19 cellular contexts compared by ENCODE assay signal in genomic region chr22:50406416-50407170, GRCh38.
A peak's percentile ranks its signal among the peaks of the same experiment; 100 is the strongest.
DNase-seq lines count a peak whose midpoint lies in the region; ATAC-seq and TF ChIP-seq lines count a peak whose summit lies in the region.
"Had no signal": no experiment of that assay in that cellular context is flagged by ENCODE, and none has a peak within 500 bp of the region (broad histone marks: within the 10 kb centered on the region; RNA-seq: fewer than 3 reads in every experiment).

No MANE protein-coding gene starts in this region.

- H3K4me3 ChIP-seq in BLaER1 = no peak overlapping the region
- no peak overlapping the region for H3K4me3 ChIP-seq in body of pancreas
- H3K4me3 ChIP-seq: breast epithelium, esophagus squamous epithelium, SJSA1, testis had no signal

- H3K4me2 ChIP-seq in BLaER1 = no peak overlapping the region

- H3K36me3 ChIP-seq in BLaER1 (peaks cover 82% of the 10 kb centered on the region), body of pancreas (replicated peaks in 1 of 2; ENCODE audit: insufficient read depth in 1 of 2, low read depth in 2 of 2) (peaks cover 0 to 11% of the 10 kb centered on the region in 2 donors)
- H3K36me3 ChIP-seq: breast epithelium had no signal

- H3K4me3 Mint-ChIP-seq in CD14-positive monocyte (no peak overlapping the region), memory B cell (no peak overlapping the region)
- no peak overlapping the region for H3K4me3 Mint-ChIP-seq in activated T-helper 1 cell treated with anti-CD3 and anti-CD28 coated beads, Interleukin-12 subunit alpha, Interleukin-12 subunit beta, Interleukin-2, Interleukin-4 antibody, amounts not matched to agents 30 ng/mL and 10 ng/mL and 1 ng/mL, durations not matched to agents 14 hours and 24 hours and 36 hours
- H3K4me3 Mint-ChIP-seq: activated B cell treated with CpG ODN at 0.5 μM for 24 hours had no signal

- H3K9ac ChIP-seq in BLaER1 = 0 out of 2 replicates have a peak overlapping the region, but pooled peaks have one; percentile 26

- no peak for TF ChIP-seq POLR2A in body of pancreas (IDR thresholded peaks at IDR 0.05)

- H3K27ac ChIP-seq in BLaER1 = no peak overlapping the region; the same call in 1 of the 2 replicates
- H3K27ac ChIP-seq in body of pancreas = no peak overlapping the region
- H3K27ac ChIP-seq: breast epithelium, esophagus squamous epithelium, SJSA1, testis had no signal

- H3K9me3 ChIP-seq in BLaER1 (no peaks in the 10 kb centered on the region), body of pancreas (no peaks in the 10 kb centered on the region)
- H3K9me3 ChIP-seq: breast epithelium, esophagus squamous epithelium, SJSA1, testis had no signal

- peaks cover 0 to 3% (median 0%) of the 10 kb centered on the region in 3 donors for H3K27me3 Mint-ChIP-seq in CD14-positive monocyte (ENCODE audit: low read depth in 3 of 3)
- no peaks in the 10 kb centered on the region for H3K27me3 Mint-ChIP-seq in activated T-helper 1 cell treated with anti-CD3 and anti-CD28 coated beads, Interleukin-12 subunit alpha, Interleukin-12 subunit beta, Interleukin-2, Interleukin-4 antibody, amounts not matched to agents 30 ng/mL and 10 ng/mL and 1 ng/mL, durations not matched to agents 14 hours and 24 hours and 36 hours (ENCODE audit: insufficient read depth)
- H3K27me3 Mint-ChIP-seq in memory B cell = no peaks in the 10 kb centered on the region
- H3K27me3 Mint-ChIP-seq: activated B cell treated with CpG ODN at 0.5 μM for 24 hours had no signal

- H3K27ac Mint-ChIP-seq in CD14-positive monocyte = peak overlapping the region in 5 of 7 donors; percentile 18 to 80 (median 73)
- peak overlapping the region; percentile 6 for H3K27ac Mint-ChIP-seq in activated T-helper 1 cell treated with anti-CD3 and anti-CD28 coated beads, Interleukin-12 subunit alpha, Interleukin-12 subunit beta, Interleukin-2, Interleukin-4 antibody, amounts not matched to agents 30 ng/mL and 10 ng/mL and 1 ng/mL, durations not matched to agents 14 hours and 24 hours and 36 hours
- peak overlapping the region; percentile 67 for H3K27ac Mint-ChIP-seq in memory B cell
- H3K27ac Mint-ChIP-seq: activated B cell treated with CpG ODN at 0.5 μM for 24 hours had no signal

- peaks cover 50% of the 10 kb centered on the region for H4K20me1 ChIP-seq in BLaER1

- no peaks in the 10 kb centered on the region for H3K27me3 ChIP-seq in BLaER1
- H3K27me3 ChIP-seq in body of pancreas = no peaks in the 10 kb centered on the region
- H3K27me3 ChIP-seq: breast epithelium, esophagus squamous epithelium, SJSA1, testis had no signal

- H3K36me3 Mint-ChIP-seq in CD14-positive monocyte = peaks cover 41 to 81% of the 10 kb centered on the region in 2 donors
- peaks cover 23% of the 10 kb centered on the region for H3K36me3 Mint-ChIP-seq in activated T-helper 1 cell treated with anti-CD3 and anti-CD28 coated beads, Interleukin-12 subunit alpha, Interleukin-12 subunit beta, Interleukin-2, Interleukin-4 antibody, amounts not matched to agents 30 ng/mL and 10 ng/mL and 1 ng/mL, durations not matched to agents 14 hours and 24 hours and 36 hours (ENCODE audit: low read depth)
- H3K36me3 Mint-ChIP-seq in memory B cell = peaks cover 14% of the 10 kb centered on the region

- DNase-seq in CD14-positive monocyte (ENCODE audit: low spot score) (no peak), memory B cell (ENCODE audit: low spot score in 2 of 2) (no peak), body of pancreas (no peak), SKM-1 treated with dmso at 0.1 percent for 144 hours (lab: John Stamatoyannopoulos, UW; ENCODE audit: unreplicated experiment) (no peak)
- no peak for DNase-seq in activated T-helper 1 cell treated with anti-CD3 and anti-CD28 coated beads, Interleukin-12 subunit alpha, Interleukin-12 subunit beta, Interleukin-2, Interleukin-4 antibody, amounts not matched to agents 30 ng/mL and 10 ng/mL and 1 ng/mL, durations not matched to agents 14 hours and 24 hours and 36 hours (ENCODE audit: low spot score)
- DNase-seq in stimulated activated CD8-positive, alpha-beta memory T cell treated with anti-CD3 and anti-CD28 coated beads, Interleukin-4, amount 100 ng/mL, for 48 hours = no peak
- DNase-seq: activated B cell treated with CpG ODN at 0.5 μM for 24 hours; activated naive CD4-positive, alpha-beta T cell; esophagus squamous epithelium; NCI-H1105 treated with DMSO at 0.1 percent for 48 hours; NCI-H748 treated with DMSO at 0.1 percent for 48 hours; small intestine; stimulated activated CD4-positive, alpha-beta T cell treated with anti-CD3 and anti-CD28 coated beads, Interleukin-4, amount 100 ng/mL, for 1 hour; testis had no signal

- 93 to 96% methylated on average over 13 to 25 of the region's 25 CpGs for WGBS in body of pancreas, 2 donors

- H3K9me3 Mint-ChIP-seq in CD14-positive monocyte (peaks cover 0 to 4% (median 0%) of the 10 kb centered on the region in 7 donors), memory B cell (no peaks in the 10 kb centered on the region)
- no peaks in the 10 kb centered on the region for H3K9me3 Mint-ChIP-seq in activated T-helper 1 cell treated with anti-CD3 and anti-CD28 coated beads, Interleukin-12 subunit alpha, Interleukin-12 subunit beta, Interleukin-2, Interleukin-4 antibody, amounts not matched to agents 30 ng/mL and 10 ng/mL and 1 ng/mL, durations not matched to agents 14 hours and 24 hours and 36 hours
- H3K9me3 Mint-ChIP-seq: activated B cell treated with CpG ODN at 0.5 μM for 24 hours had no signal

- intact Hi-C loops in CD14-positive monocyte (cut with micrococcal nuclease) = no loop called here
- intact Hi-C loops in activated T-helper 1 cell treated with anti-CD3 and anti-CD28 coated beads, Interleukin-12 subunit alpha, Interleukin-12 subunit beta, Interleukin-2, Interleukin-4 antibody, amounts not matched to agents 30 ng/mL and 10 ng/mL and 1 ng/mL, durations not matched to agents 14 hours and 24 hours and 36 hours (cut with micrococcal nuclease) = no loop called here
- intact Hi-C loops in body of pancreas (cut with DNase I) = no loop called here

- ATAC-seq in memory B cell (ENCODE audit: low read depth) (no peak), body of pancreas (no peak), HG02623 (IDR thresholded peaks at IDR 0.05; ENCODE audit: unreplicated experiment) (no peak)
- ATAC-seq: HCT116 had no signal

- peaks cover 32% of the 10 kb centered on the region for H3K4me1 Mint-ChIP-seq in CD14-positive monocyte
- no peaks in the 10 kb centered on the region for H3K4me1 Mint-ChIP-seq in activated T-helper 1 cell treated with anti-CD3 and anti-CD28 coated beads, Interleukin-12 subunit alpha, Interleukin-12 subunit beta, Interleukin-2, Interleukin-4 antibody, amounts not matched to agents 30 ng/mL and 10 ng/mL and 1 ng/mL, durations not matched to agents 14 hours and 24 hours and 36 hours (ENCODE audit: low read depth)
- H3K4me1 Mint-ChIP-seq in memory B cell = peaks cover 15% of the 10 kb centered on the region

- H3K4me1 ChIP-seq in BLaER1 (peaks cover 26% of the 10 kb centered on the region), body of pancreas (peaks cover 18% of the 10 kb centered on the region)
- H3K4me1 ChIP-seq: breast epithelium, SJSA1, testis had no signal

- TF ChIP-seq CTCF in CD14-positive monocyte (IDR thresholded peaks at IDR 0.05) (no peak), body of pancreas (IDR thresholded peaks at IDR 0.05) (no peak)

Comparison
In these comparisons a context has a peak if more than half of its experiments do, and no peak if none do; other contexts are left out.
1. H3K27ac Mint-ChIP-seq: peak in every context shown above with its lines; median percentile 73 in CD14-positive monocyte; 67 in memory B cell; 6 in activated T-helper 1 cell treated with anti-CD3 and anti-CD28 coated beads, Interleukin-12 subunit alpha, Interleukin-12 subunit beta, Interleukin-2, Interleukin-4 antibody, amounts not matched to agents 30 ng/mL and 10 ng/mL and 1 ng/mL, durations not matched to agents 14 hours and 24 hours and 36 hours.